ENCODE assay signal across 10 cellular contexts in the genomic region with DNA sequence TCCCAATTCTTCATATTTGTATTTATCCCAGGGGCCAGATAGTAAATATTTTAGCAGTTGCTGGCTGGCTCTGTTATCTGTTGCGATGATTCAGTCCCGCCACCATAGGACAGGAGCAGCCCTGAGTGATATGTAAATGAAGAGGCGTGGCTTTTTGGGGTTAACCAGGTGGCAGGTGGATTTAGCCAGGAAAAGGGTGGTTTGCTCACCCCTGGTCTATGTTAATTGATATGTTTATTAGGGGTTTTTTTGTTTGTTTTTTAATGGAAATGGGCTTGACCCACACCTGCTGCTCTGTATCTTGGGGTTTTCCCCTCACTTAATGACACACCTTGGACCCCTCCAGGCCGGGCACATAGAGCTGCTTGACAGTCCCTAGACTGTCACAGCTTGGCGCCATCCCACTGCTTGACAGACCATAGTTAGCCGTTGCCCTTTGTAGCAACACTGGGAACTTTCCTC.
DNase-seq lines count a peak whose midpoint lies in the region; ATAC-seq lines count a peak whose summit lies in the region.
"Had no signal": no experiment of that assay in that cellular context is flagged by ENCODE, and none has a peak within 500 bp of the region (broad histone marks: within the 10 kb centered on the region; RNA-seq: fewer than 3 reads in every experiment).

No MANE protein-coding gene starts in this region.

- H3K23ac ChIP-seq in mesenchymal stem cell (ENCODE audit: low read length in 2 of 2), result no peak overlapping the region

- ATAC-seq in HG03139 (IDR thresholded peaks at IDR 0.05; ENCODE audit: unreplicated experiment), result no peak

- no peak overlapping the region for H4K91ac ChIP-seq in mesenchymal stem cell (ENCODE audit: low read length)

- H4K8ac ChIP-seq in mesenchymal stem cell (ENCODE audit: low read length), result no peak overlapping the region

- H2AFZ ChIP-seq in mesenchymal stem cell (ENCODE audit: low read depth, low read length), result no peak overlapping the region

- H3K27me3 Mint-ChIP-seq in activated CD4-positive, alpha-beta T cell treated with anti-CD3 and anti-CD28 coated beads, Interleukin-2, amount 10 ng/mL, durations not matched to agents 24 days and 14 days, result no peaks in the 10 kb centered on the region
- H3K27me3 Mint-ChIP-seq in stimulated activated naive CD8-positive, alpha-beta T cell treated with anti-CD3 and anti-CD28 coated beads, Interleukin-15, Interleukin-2, amounts not matched to agents 100 ng/mL and 50 ng/mL, for 24 hours, result no peaks in the 10 kb centered on the region

- H3K79me1 ChIP-seq in mesenchymal stem cell (replicated peaks; ENCODE audit: low read length, poor library complexity, severe bottlenecking), result peaks cover 48% of the 10 kb centered on the region

- H2BK12ac ChIP-seq in mesenchymal stem cell (ENCODE audit: low read length in 2 of 2), result no peak overlapping the region

- 66% methylated on average over 6 of the region's 6 CpGs for WGBS in mesenchymal stem cell

- DNase-seq in activated naive CD4-positive, alpha-beta T cell treated with Interleukin-2 at 50 U/mL for 16 hours, result peak; percentile 49
- no peak for DNase-seq in activated naive CD4-positive, alpha-beta T cell (lab: John Stamatoyannopoulos, UW)
- DNase-seq in activated CD4-positive, alpha-beta T cell treated with anti-CD3 and anti-CD28 coated beads, Interleukin-2, amount 10 ng/mL, durations not matched to agents 24 days and 14 days, result peak; percentile 64
- DNase-seq in effector CD8-positive, alpha-beta T cell (lab: John Stamatoyannopoulos, UW), result peak; percentile 18
- DNase-seq in mesenchymal stem cell (no peak), AG08395 (ENCODE audit: low spot score) (no peak)
- DNase-seq: NCI-H526 treated with DMSO at 0.1 percent for 48 hours had no signal

- peaks cover 20 to 75% of the 10 kb centered on the region in 2 experiments for H3K36me3 ChIP-seq in mesenchymal stem cell (ENCODE audit: control insufficient read depth in 1 of 2, insufficient read depth in 2 of 2, low read depth in 1 of 2, low read length in 2 of 2)

- intact Hi-C loops in activated CD4-positive, alpha-beta T cell treated with anti-CD3 and anti-CD28 coated beads, Interleukin-2, amount 10 ng/mL, durations not matched to agents 24 days and 14 days (cut with micrococcal nuclease), result no loop called here

- no peak overlapping the region for H3K27ac ChIP-seq in mesenchymal stem cell (ENCODE audit: low read length, poor library complexity, severe bottlenecking)
- H3K27ac ChIP-seq: SK-N-MC had no signal

- H3K4me1 ChIP-seq in mesenchymal stem cell (ENCODE audit: control insufficient read depth, insufficient read depth, low read depth, low read length), result peaks cover 22% of the 10 kb centered on the region

- H3K9ac ChIP-seq in mesenchymal stem cell (ENCODE audit: low read length), result no peak overlapping the region

- H3K27ac Mint-ChIP-seq in activated CD4-positive, alpha-beta T cell treated with anti-CD3 and anti-CD28 coated beads, Interleukin-2, amount 10 ng/mL, durations not matched to agents 24 days and 14 days, result peak overlapping the region; percentile 56
- peak overlapping the region; percentile 74 for H3K27ac Mint-ChIP-seq in stimulated activated naive CD8-positive, alpha-beta T cell treated with anti-CD3 and anti-CD28 coated beads, Interleukin-15, Interleukin-2, amounts not matched to agents 100 ng/mL and 50 ng/mL, for 24 hours

- H3K4me3 Mint-ChIP-seq in activated CD4-positive, alpha-beta T cell treated with anti-CD3 and anti-CD28 coated beads, Interleukin-2, amount 10 ng/mL, durations not matched to agents 24 days and 14 days, result peak overlapping the region; percentile 38
- H3K4me3 Mint-ChIP-seq in stimulated activated naive CD8-positive, alpha-beta T cell treated with anti-CD3 and anti-CD28 coated beads, Interleukin-15, Interleukin-2, amounts not matched to agents 100 ng/mL and 50 ng/mL, for 24 hours, result peak overlapping the region; percentile 31

- no peak overlapping the region for H3K18ac ChIP-seq in mesenchymal stem cell (ENCODE audit: low read depth in 1 of 2, low read length in 2 of 2)

- no peak overlapping the region for H2AK5ac ChIP-seq in mesenchymal stem cell (ENCODE audit: low read length, severe bottlenecking)

- H3K4me1 Mint-ChIP-seq in activated CD4-positive, alpha-beta T cell treated with anti-CD3 and anti-CD28 coated beads, Interleukin-2, amount 10 ng/mL, durations not matched to agents 24 days and 14 days, result peaks cover 59% of the 10 kb centered on the region
- H3K4me1 Mint-ChIP-seq in stimulated activated naive CD8-positive, alpha-beta T cell treated with anti-CD3 and anti-CD28 coated beads, Interleukin-15, Interleukin-2, amounts not matched to agents 100 ng/mL and 50 ng/mL, for 24 hours (ENCODE audit: low read depth), result peaks cover 67% of the 10 kb centered on the region

- H3K14ac ChIP-seq in mesenchymal stem cell (ENCODE audit: low read length in 2 of 2), result no peak overlapping the region

- no peak overlapping the region for H2BK5ac ChIP-seq in mesenchymal stem cell (ENCODE audit: low read depth, low read length, poor library complexity, severe bottlenecking)

- no peak overlapping the region for H3K4ac ChIP-seq in mesenchymal stem cell (ENCODE audit: low read depth in 1 of 2, low read length in 2 of 2)

- H3K9me3 ChIP-seq in mesenchymal stem cell (ENCODE audit: control insufficient read depth, low read length), result no peaks in the 10 kb centered on the region

- H3K9me3 Mint-ChIP-seq in activated CD4-positive, alpha-beta T cell treated with anti-CD3 and anti-CD28 coated beads, Interleukin-2, amount 10 ng/mL, durations not matched to agents 24 days and 14 days, result no peaks in the 10 kb centered on the region
- H3K9me3 Mint-ChIP-seq in stimulated activated naive CD8-positive, alpha-beta T cell treated with anti-CD3 and anti-CD28 coated beads, Interleukin-15, Interleukin-2, amounts not matched to agents 100 ng/mL and 50 ng/mL, for 24 hours, result no peaks in the 10 kb centered on the region

- H2BK120ac ChIP-seq in mesenchymal stem cell (ENCODE audit: low read depth, low read length), result no peak overlapping the region

- peaks cover 72% of the 10 kb centered on the region for H3K36me3 Mint-ChIP-seq in activated CD4-positive, alpha-beta T cell treated with anti-CD3 and anti-CD28 coated beads, Interleukin-2, amount 10 ng/mL, durations not matched to agents 24 days and 14 days (ENCODE audit: low read depth)
- peaks cover 58% of the 10 kb centered on the region for H3K36me3 Mint-ChIP-seq in stimulated activated naive CD8-positive, alpha-beta T cell treated with anti-CD3 and anti-CD28 coated beads, Interleukin-15, Interleukin-2, amounts not matched to agents 100 ng/mL and 50 ng/mL, for 24 hours (ENCODE audit: low read depth)

- no peak overlapping the region for H3K4me3 ChIP-seq in mesenchymal stem cell (ENCODE audit: insufficient read depth in 1 of 2, low read depth in 1 of 2, low read length in 2 of 2)
- H3K4me3 ChIP-seq: SK-N-MC had no signal

- H3K4me2 ChIP-seq in mesenchymal stem cell (ENCODE audit: low read length, poor library complexity, severe bottlenecking), result no peak overlapping the region

- no peaks in the 10 kb centered on the region for H3K27me3 ChIP-seq in mesenchymal stem cell (ENCODE audit: control insufficient read depth in 1 of 2, insufficient read depth in 1 of 2, low read length in 2 of 2)

- H2BK15ac ChIP-seq in mesenchymal stem cell (ENCODE audit: low read depth, poor library complexity, severe bottlenecking), result no peak overlapping the region

Comparison
In these comparisons a context has a peak if more than half of its experiments do, and no peak if none do; other contexts are left out.
1. DNase-seq: peak in activated naive CD4-positive, alpha-beta T cell treated with Interleukin-2 at 50 U/mL for 16 hours (single experiment), activated CD4-positive, alpha-beta T cell treated with anti-CD3 and anti-CD28 coated beads, Interleukin-2, amount 10 ng/mL, durations not matched to agents 24 days and 14 days (single experiment) and effector CD8-positive, alpha-beta T cell (single experiment); none in activated naive CD4-positive, alpha-beta T cell (0 of 4), mesenchymal stem cell (single experiment) and AG08395 (single experiment).